In genomic region chr17:49548506-49549310, GRCh38 we compare ENCODE assay signal across 9 cellular contexts.
DNase-seq lines count a peak whose midpoint lies in the region; ATAC-seq and TF ChIP-seq lines count a peak whose summit lies in the region.
"Had no signal": no experiment of that assay in that cellular context is flagged by ENCODE, and none has a peak within 500 bp of the region (broad histone marks: within the 10 kb centered on the region; RNA-seq: fewer than 3 reads in every experiment).

No MANE protein-coding gene starts in this region.

- peaks cover 25 to 26% of the 10 kb centered on the region in 2 donors for H3K27me3 Mint-ChIP-seq in stimulated activated naive B cell treated with anti-CD40 and anti-IgM and Interleukin-4, amounts not matched to agents 10 μg/mL and 1 μg/mL and 100 μg/mL, for 72 hours

- H3K27ac ChIP-seq in RWPE2 (ENCODE audit: poor library complexity, severe bottlenecking): no peak overlapping the region
- H3K27ac ChIP-seq: parathyroid adenoma had no signal

- ATAC-seq in RWPE2 (ENCODE audit: low read depth) (peak; percentile 65), HG03378 (IDR thresholded peaks at IDR 0.05; ENCODE audit: unreplicated experiment) (no peak)
- peak; percentile 36 to 43 for ATAC-seq in stimulated activated naive B cell treated with anti-CD40 and anti-IgM and Interleukin-4, amounts not matched to agents 10 μg/mL and 1 μg/mL and 100 μg/mL, for 72 hours (replicated peaks)

- peaks cover 4 to 6% of the 10 kb centered on the region in 2 donors for H3K36me3 Mint-ChIP-seq in stimulated activated naive B cell treated with anti-CD40 and anti-IgM and Interleukin-4, amounts not matched to agents 10 μg/mL and 1 μg/mL and 100 μg/mL, for 72 hours

- no peaks in the 10 kb centered on the region for H3K9me3 ChIP-seq in RWPE2 (ENCODE audit: severe bottlenecking)

- H3K27ac Mint-ChIP-seq in stimulated activated naive B cell treated with anti-CD40 and anti-IgM and Interleukin-4, amounts not matched to agents 10 μg/mL and 1 μg/mL and 100 μg/mL, for 72 hours: no peak overlapping the region

- H3K27me3 ChIP-seq in RWPE2 (ENCODE audit: insufficient read depth, poor library complexity, severe bottlenecking): no peaks in the 10 kb centered on the region

- peaks cover 3% of the 10 kb centered on the region for H3K4me1 ChIP-seq in RWPE2 (ENCODE audit: insufficient read depth, poor library complexity, severe bottlenecking)
- H3K4me1 ChIP-seq: parathyroid adenoma had no signal

- TF ChIP-seq CTCF in RWPE2 (IDR thresholded peaks at IDR 0.05; ENCODE audit: poor library complexity, severe bottlenecking) (peak; percentile 75), foreskin fibroblast (IDR thresholded peaks at IDR 0.05; ENCODE audit: low read depth, low read length) (peak; percentile 74)

- peaks cover 5 to 6% of the 10 kb centered on the region in 2 donors for H3K9me3 Mint-ChIP-seq in stimulated activated naive B cell treated with anti-CD40 and anti-IgM and Interleukin-4, amounts not matched to agents 10 μg/mL and 1 μg/mL and 100 μg/mL, for 72 hours

- DNase-seq in SIG-M5 treated with dmso at 0.1 percent for 504 hours (lab: John Stamatoyannopoulos, UW; ENCODE audit: unreplicated experiment) (peak; percentile 15), SIG-M5 (lab: John Stamatoyannopoulos, UW) (no peak), RWPE2 (ENCODE audit: low spot score) (no peak), foreskin fibroblast (peak; percentile 16 to 68), activated gamma-delta T cell treated with Interleukin-2 at 50 U/mL for 16 hours (no peak), NCI-H446 treated with DMSO at 0.1 percent for 48 hours (lab: John Stamatoyannopoulos, UW) (no peak)
- no peak for DNase-seq in stimulated activated naive B cell treated with anti-CD40 and anti-IgM and Interleukin-4, amounts not matched to agents 10 μg/mL and 1 μg/mL and 100 μg/mL, for 72 hours

- no peak overlapping the region for H3K4me3 Mint-ChIP-seq in stimulated activated naive B cell treated with anti-CD40 and anti-IgM and Interleukin-4, amounts not matched to agents 10 μg/mL and 1 μg/mL and 100 μg/mL, for 72 hours

- no peak overlapping the region for H3K4me3 ChIP-seq in RWPE2 (ENCODE audit: severe bottlenecking)
- no peak overlapping the region for H3K4me3 ChIP-seq in foreskin fibroblast (ENCODE audit: low read depth in 1 of 2, low read length in 2 of 2)

- no peaks in the 10 kb centered on the region for H3K36me3 ChIP-seq in RWPE2 (ENCODE audit: low read depth)

- H3K4me1 Mint-ChIP-seq in stimulated activated naive B cell treated with anti-CD40 and anti-IgM and Interleukin-4, amounts not matched to agents 10 μg/mL and 1 μg/mL and 100 μg/mL, for 72 hours: peaks cover 0 to 4% of the 10 kb centered on the region in 2 donors

Comparison
In these comparisons a context has a peak if more than half of its experiments do, and no peak if none do; other contexts are left out.
1. DNase-seq: peak in SIG-M5 treated with dmso at 0.1 percent for 504 hours (single experiment) and foreskin fibroblast (2 of 2); none in SIG-M5 (single experiment), RWPE2 (single experiment), stimulated activated naive B cell treated with anti-CD40 and anti-IgM and Interleukin-4, amounts not matched to agents 10 μg/mL and 1 μg/mL and 100 μg/mL, for 72 hours (single experiment), activated gamma-delta T cell treated with Interleukin-2 at 50 U/mL for 16 hours (single experiment) and NCI-H446 treated with DMSO at 0.1 percent for 48 hours (single experiment).